In the genomic region with DNA sequence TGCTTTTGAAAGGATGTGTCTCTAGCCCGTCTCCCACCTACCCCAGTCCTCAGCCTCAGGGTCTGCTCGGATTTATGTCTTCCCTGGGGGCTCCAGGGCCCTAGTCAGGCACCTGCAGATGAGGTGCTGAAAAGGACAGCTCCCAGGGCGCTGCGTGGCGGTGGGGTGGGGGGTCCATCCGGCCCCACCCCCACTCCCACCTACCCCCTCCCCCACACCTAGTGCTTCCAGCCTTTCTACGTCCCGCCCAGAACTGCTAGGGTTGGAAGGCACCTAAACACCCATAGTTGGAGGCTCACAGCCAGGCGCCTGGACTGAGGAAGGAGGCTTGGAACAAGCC, we compare ENCODE assay signal across 1 cellular context.
TF ChIP-seq lines count a peak whose summit lies in the region.

No MANE protein-coding gene starts in this region.

TF ChIP-seq in liver, 16 proteins besides CTCF, POLR2A, EP300 and RAD21 (continued from another document):
- TF ChIP-seq, protein P1, sequence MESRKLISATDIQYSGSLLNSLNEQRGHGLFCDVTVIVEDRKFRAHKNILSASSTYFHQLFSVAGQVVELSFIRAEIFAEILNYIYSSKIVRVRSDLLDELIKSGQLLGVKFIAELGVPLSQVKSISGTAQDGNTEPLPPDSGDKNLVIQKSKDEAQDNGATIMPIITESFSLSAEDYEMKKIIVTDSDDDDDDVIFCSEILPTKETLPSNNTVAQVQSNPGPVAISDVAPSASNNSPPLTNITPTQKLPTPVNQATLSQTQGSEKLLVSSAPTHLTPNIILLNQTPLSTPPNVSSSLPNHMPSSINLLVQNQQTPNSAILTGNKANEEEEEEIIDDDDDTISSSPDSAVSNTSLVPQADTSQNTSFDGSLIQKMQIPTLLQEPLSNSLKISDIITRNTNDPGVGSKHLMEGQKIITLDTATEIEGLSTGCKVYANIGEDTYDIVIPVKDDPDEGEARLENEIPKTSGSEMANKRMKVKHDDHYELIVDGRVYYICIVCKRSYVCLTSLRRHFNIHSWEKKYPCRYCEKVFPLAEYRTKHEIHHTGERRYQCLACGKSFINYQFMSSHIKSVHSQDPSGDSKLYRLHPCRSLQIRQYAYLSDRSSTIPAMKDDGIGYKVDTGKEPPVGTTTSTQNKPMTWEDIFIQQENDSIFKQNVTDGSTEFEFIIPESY (IDR thresholded peaks at IDR 0.05) = no peak
